Comparison of ENCODE assay signal across 13 cellular contexts in genomic region chr11:114228401-114229061, GRCh38.
DNase-seq lines count a peak whose midpoint lies in the region; ATAC-seq, FAIRE-seq and TF ChIP-seq lines count a peak whose summit lies in the region.
"Had no signal": no experiment of that assay in that cellular context is flagged by ENCODE, and none has a peak within 500 bp of the region (broad histone marks: within the 10 kb centered on the region; RNA-seq: fewer than 3 reads in every experiment).

No MANE protein-coding gene starts in this region.

- no peak for FAIRE-seq in D721Med (lab: Jason Lieb, UNC)

- no peaks in the 10 kb centered on the region for H3K27me3 Mint-ChIP-seq in progenitor cell of endocrine pancreas
- H3K27me3 Mint-ChIP-seq in stimulated activated naive B cell treated with anti-CD40 and anti-IgM and Interleukin-4, amounts not matched to agents 10 μg/mL and 1 μg/mL and 100 μg/mL, for 72 hours = peaks cover 4% of the 10 kb centered on the region in 2 donors
- H3K27me3 Mint-ChIP-seq: naive thymus-derived CD8-positive, alpha-beta T cell had no signal

- H3K4me3 Mint-ChIP-seq in progenitor cell of endocrine pancreas (ENCODE audit: low read depth) = no peak overlapping the region
- H3K4me3 Mint-ChIP-seq in stimulated activated naive B cell treated with anti-CD40 and anti-IgM and Interleukin-4, amounts not matched to agents 10 μg/mL and 1 μg/mL and 100 μg/mL, for 72 hours = no peak overlapping the region
- no peak overlapping the region for H3K4me3 Mint-ChIP-seq in stimulated activated effector memory CD8-positive, alpha-beta T cell treated with anti-CD3 and anti-CD28 coated beads, Interleukin-12 subunit alpha, Interleukin-12 subunit beta, amount 100 ng/mL, for 72 hours
- H3K4me3 Mint-ChIP-seq: naive thymus-derived CD8-positive, alpha-beta T cell; stimulated activated memory B cell treated with anti-CD40 and anti-IgM and Interleukin-4, amounts not matched to agents 10 μg/mL and 1 μg/mL and 100 μg/mL, for 72 hours had no signal

- no peak for ATAC-seq in stimulated activated naive B cell treated with anti-CD40 and anti-IgM and Interleukin-4, amounts not matched to agents 10 μg/mL and 1 μg/mL and 100 μg/mL, for 72 hours (replicated peaks)
- no peak for ATAC-seq in stimulated activated effector memory CD8-positive, alpha-beta T cell treated with anti-CD3 and anti-CD28 coated beads, Interleukin-12 subunit alpha, Interleukin-12 subunit beta, amount 100 ng/mL, for 72 hours
- ATAC-seq: naive thymus-derived CD8-positive, alpha-beta T cell; sciatic nerve; stimulated activated memory B cell treated with anti-CD40 and anti-IgM and Interleukin-4, amounts not matched to agents 10 μg/mL and 1 μg/mL and 100 μg/mL, for 72 hours had no signal

- TF ChIP-seq CTCF in D721Med (IDR thresholded peaks at IDR 0.05; ENCODE audit: insufficient read depth, missing control alignments) = no peak
- TF ChIP-seq CTCF in progenitor cell of endocrine pancreas (IDR thresholded peaks at IDR 0.05; ENCODE audit: unreplicated experiment) = no peak

- H3K4me1 Mint-ChIP-seq in progenitor cell of endocrine pancreas (ENCODE audit: low read depth) = peaks cover 24% of the 10 kb centered on the region
- H3K4me1 Mint-ChIP-seq in stimulated activated naive B cell treated with anti-CD40 and anti-IgM and Interleukin-4, amounts not matched to agents 10 μg/mL and 1 μg/mL and 100 μg/mL, for 72 hours = peaks cover 8 to 20% of the 10 kb centered on the region in 2 donors
- peaks cover 53% of the 10 kb centered on the region for H3K4me1 Mint-ChIP-seq in stimulated activated effector memory CD8-positive, alpha-beta T cell treated with anti-CD3 and anti-CD28 coated beads, Interleukin-12 subunit alpha, Interleukin-12 subunit beta, amount 100 ng/mL, for 72 hours

- DNase-seq in D721Med (ENCODE audit: insufficient read length, low spot score) (peak; percentile 53), NCI-H2171 (lab: John Stamatoyannopoulos, UW) (peak; percentile 57), cerebellar cortex (ENCODE audit: low spot score) (peak; percentile 62), progenitor cell of endocrine pancreas (ENCODE audit: low spot score, unreplicated experiment) (no peak), LoVo (ENCODE audit: low spot score) (no peak)
- DNase-seq in stimulated activated naive B cell treated with anti-CD40 and anti-IgM and Interleukin-4, amounts not matched to agents 10 μg/mL and 1 μg/mL and 100 μg/mL, for 72 hours = no peak
- DNase-seq in stimulated activated effector memory CD8-positive, alpha-beta T cell treated with anti-CD3 and anti-CD28 coated beads, Interleukin-12 subunit alpha, Interleukin-12 subunit beta, amount 100 ng/mL, for 72 hours (ENCODE audit: low spot score in 2 of 2) = no peak
- DNase-seq: activated effector memory CD4-positive, alpha-beta T cell treated with Interleukin-2 at 50 U/mL for 16 hours; aorta; naive thymus-derived CD8-positive, alpha-beta T cell; NCI-H226 had no signal

- H3K9me3 Mint-ChIP-seq in progenitor cell of endocrine pancreas (ENCODE audit: low read depth) = no peaks in the 10 kb centered on the region
- H3K9me3 Mint-ChIP-seq in stimulated activated naive B cell treated with anti-CD40 and anti-IgM and Interleukin-4, amounts not matched to agents 10 μg/mL and 1 μg/mL and 100 μg/mL, for 72 hours = no peaks in the 10 kb centered on the region
- H3K9me3 Mint-ChIP-seq in stimulated activated effector memory CD8-positive, alpha-beta T cell treated with anti-CD3 and anti-CD28 coated beads, Interleukin-12 subunit alpha, Interleukin-12 subunit beta, amount 100 ng/mL, for 72 hours = no peaks in the 10 kb centered on the region
- H3K9me3 Mint-ChIP-seq: naive thymus-derived CD8-positive, alpha-beta T cell; stimulated activated memory B cell treated with anti-CD40 and anti-IgM and Interleukin-4, amounts not matched to agents 10 μg/mL and 1 μg/mL and 100 μg/mL, for 72 hours had no signal

- peak overlapping the region; percentile 46 for H3K27ac Mint-ChIP-seq in progenitor cell of endocrine pancreas
- no peak overlapping the region for H3K27ac Mint-ChIP-seq in stimulated activated naive B cell treated with anti-CD40 and anti-IgM and Interleukin-4, amounts not matched to agents 10 μg/mL and 1 μg/mL and 100 μg/mL, for 72 hours
- no peak overlapping the region for H3K27ac Mint-ChIP-seq in stimulated activated effector memory CD8-positive, alpha-beta T cell treated with anti-CD3 and anti-CD28 coated beads, Interleukin-12 subunit alpha, Interleukin-12 subunit beta, amount 100 ng/mL, for 72 hours
- H3K27ac Mint-ChIP-seq: naive thymus-derived CD8-positive, alpha-beta T cell; stimulated activated memory B cell treated with anti-CD40 and anti-IgM and Interleukin-4, amounts not matched to agents 10 μg/mL and 1 μg/mL and 100 μg/mL, for 72 hours had no signal

- no peaks in the 10 kb centered on the region for H3K36me3 Mint-ChIP-seq in progenitor cell of endocrine pancreas (ENCODE audit: insufficient read depth)
- peaks cover 0 to 3% of the 10 kb centered on the region in 2 donors for H3K36me3 Mint-ChIP-seq in stimulated activated naive B cell treated with anti-CD40 and anti-IgM and Interleukin-4, amounts not matched to agents 10 μg/mL and 1 μg/mL and 100 μg/mL, for 72 hours
- H3K36me3 Mint-ChIP-seq in stimulated activated effector memory CD8-positive, alpha-beta T cell treated with anti-CD3 and anti-CD28 coated beads, Interleukin-12 subunit alpha, Interleukin-12 subunit beta, amount 100 ng/mL, for 72 hours = peaks cover 39% of the 10 kb centered on the region
- H3K36me3 Mint-ChIP-seq: naive thymus-derived CD8-positive, alpha-beta T cell; stimulated activated memory B cell treated with anti-CD40 and anti-IgM and Interleukin-4, amounts not matched to agents 10 μg/mL and 1 μg/mL and 100 μg/mL, for 72 hours had no signal

Comparison
In these comparisons a context has a peak if more than half of its experiments do, and no peak if none do; other contexts are left out.
1. DNase-seq: peak in D721Med (single experiment), NCI-H2171 (single experiment) and cerebellar cortex (single experiment); none in progenitor cell of endocrine pancreas (single experiment), stimulated activated naive B cell treated with anti-CD40 and anti-IgM and Interleukin-4, amounts not matched to agents 10 μg/mL and 1 μg/mL and 100 μg/mL, for 72 hours (single experiment), stimulated activated effector memory CD8-positive, alpha-beta T cell treated with anti-CD3 and anti-CD28 coated beads, Interleukin-12 subunit alpha, Interleukin-12 subunit beta, amount 100 ng/mL, for 72 hours (0 of 2) and LoVo (single experiment).